ENCODE assay signal across 11 cellular contexts in genomic region chr12:51884676-51885229, GRCh38. TPM values are rescaled to one million over a fixed set of nuclear protein-coding genes. Genes with fewer than 3 reads are reported as not detected.
DNase-seq lines count a peak whose midpoint lies in the region; ATAC-seq lines count a peak whose summit lies in the region.
"Had no signal": no experiment of that assay in that cellular context is flagged by ENCODE, and none has a peak within 500 bp of the region (broad histone marks: within the 10 kb centered on the region; RNA-seq: fewer than 3 reads in every experiment).

No MANE protein-coding gene starts in this region.

- peak; percentile 92 for DNase-seq in Caki2 (ENCODE audit: low read depth)
- DNase-seq in NCI-H82 (lab: John Stamatoyannopoulos, UW): peak; percentile 66
- DNase-seq in dermis microvascular lymphatic vessel endothelial cell (ENCODE audit: low read depth in 2 of 2): peak; percentile 89
- DNase-seq in myocyte (ENCODE audit: low read depth): peak; percentile 61
- DNase-seq in NCI-H2107 treated with DMSO at 0.1 percent for 48 hours (lab: John Stamatoyannopoulos, UW; ENCODE audit: unreplicated experiment): no peak
- DNase-seq: activated gamma-delta T cell; NCI-H510A; stimulated activated CD4-positive, alpha-beta T cell treated with anti-CD3 and anti-CD28 coated beads, Interleukin-12 subunit alpha, Interleukin-12 subunit beta, amount 100 ng/mL, for 4 hours had no signal

- in situ Hi-C loops in Caki2 (cut with HindIII; ENCODE audit: low pct_unique_long_range_greater_than_20kb, low sequenced_read_pairs): no loop called here

- ATAC-seq in HG03565 (IDR thresholded peaks at IDR 0.05; ENCODE audit: unreplicated experiment) (no peak), HG03280 (IDR thresholded peaks at IDR 0.05; ENCODE audit: unreplicated experiment) (no peak), GM19395 (IDR thresholded peaks at IDR 0.05; ENCODE audit: unreplicated experiment) (no peak)

RNA-seq across cellular contexts. Expression of gene ANKRD33, which starts 3.1 kb away (rescaled TPM):
- total RNA-seq in Caki2 (2014; rRNA removed; shearing (Covaris generic); ENCODE audit: low replicate concordance): not detected in 2 replicates
- 0.13 and 0.26 TPM in 2 replicates for total RNA-seq in dermis microvascular lymphatic vessel endothelial cell
- not detected in 2 replicates for total RNA-seq in myocyte
- not detected for polyA plus RNA-seq in myocyte (2012)

RNA-seq across cellular contexts. Expression of gene ACVRL1, which starts 22.6 kb away (rescaled TPM):
- total RNA-seq in Caki2 (2014; rRNA removed; shearing (Covaris generic); ENCODE audit: low replicate concordance): 0.35 and 4.4 TPM in 2 replicates
- total RNA-seq in dermis microvascular lymphatic vessel endothelial cell (313 and 416 TPM in 2 replicates), myocyte (0.52 and 0.78 TPM in 2 replicates)
- 0.58 TPM for polyA plus RNA-seq in myocyte (2012)

RNA-seq across cellular contexts. Expression of gene FIGNL2, which starts 36.2 kb away (rescaled TPM):
- 0.84 and 1.7 TPM in 2 replicates for total RNA-seq in Caki2 (2014; rRNA removed; shearing (Covaris generic); ENCODE audit: low replicate concordance)
- total RNA-seq in dermis microvascular lymphatic vessel endothelial cell: 0.39 and 1.3 TPM in 2 replicates
- 0.11 and 0.36 TPM in 2 replicates for total RNA-seq in myocyte
- 0.26 TPM for polyA plus RNA-seq in myocyte (2012)

Comparison
In these comparisons a context has a peak if more than half of its experiments do, and no peak if none do; other contexts are left out.
1. RNA of gene ACVRL1, which starts 22.6 kb away (total RNA-seq): 313 to 416 TPM in dermis microvascular lymphatic vessel endothelial cell; 0.35 to 4.4 TPM in Caki2 and 0.52 to 0.78 TPM in myocyte; every median in the first group is over 10 times any median in the second.